ENCODE assay signal across 21 cellular contexts in the genomic region with DNA sequence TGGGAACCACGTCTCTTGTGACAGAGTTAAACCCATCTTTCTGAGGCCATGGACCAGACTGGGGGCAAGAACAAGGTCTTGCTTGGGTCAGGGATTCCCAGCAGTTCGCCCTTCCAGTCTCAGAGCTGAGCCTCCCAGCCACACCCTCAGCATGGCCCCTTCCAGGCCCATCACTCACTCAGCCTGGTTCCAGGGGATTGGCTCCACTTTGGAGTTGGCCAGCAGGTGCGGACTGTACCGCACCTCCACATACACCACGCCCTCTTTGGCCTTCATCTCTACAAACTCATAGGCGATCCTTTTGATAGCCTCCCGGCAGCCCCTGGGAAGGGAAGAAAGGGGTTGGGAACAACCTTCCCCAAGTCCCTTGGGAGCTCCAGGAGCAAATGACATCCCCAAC. TPM values are rescaled to one million over a fixed set of nuclear protein-coding genes. Genes with fewer than 3 reads are reported as not detected.
DNase-seq lines count a peak whose midpoint lies in the region; ATAC-seq lines count a peak whose summit lies in the region.
"Had no signal": no experiment of that assay in that cellular context is flagged by ENCODE, and none has a peak within 500 bp of the region (broad histone marks: within the 10 kb centered on the region; RNA-seq: fewer than 3 reads in every experiment).

No MANE protein-coding gene starts in this region.

- no peak overlapping the region for H3K4me3 Mint-ChIP-seq in activated T-helper 17 cell treated with anti-CD3 and anti-CD28 coated beads, Interleukin-2, amount 50 U/mL, for 72 hours
- no peak overlapping the region for H3K4me3 Mint-ChIP-seq in natural killer cell treated with Interleukin-12 subunit alpha and Interleukin-12 subunit beta and Interleukin-15 and Interleukin-18, amount 100 ng/mL, for 72 hours
- H3K4me3 Mint-ChIP-seq: CD4-positive, alpha-beta memory T cell had no signal

- intact Hi-C loops in Right ventricle myocardium inferior (cut with DNase I), result no loop called here
- intact Hi-C loops in left ventricle myocardium superior (cut with micrococcal nuclease), result no loop called here

- no peaks in the 10 kb centered on the region for H3K9me3 Mint-ChIP-seq in activated T-helper 17 cell treated with anti-CD3 and anti-CD28 coated beads, Interleukin-2, amount 50 U/mL, for 72 hours
- H3K9me3 Mint-ChIP-seq in natural killer cell treated with Interleukin-12 subunit alpha and Interleukin-12 subunit beta and Interleukin-15 and Interleukin-18, amount 100 ng/mL, for 72 hours, result no peaks in the 10 kb centered on the region
- H3K9me3 Mint-ChIP-seq: IgD-negative memory B cell had no signal

- H3K4me1 Mint-ChIP-seq in activated T-helper 17 cell treated with anti-CD3 and anti-CD28 coated beads, Interleukin-2, amount 50 U/mL, for 72 hours, result no peaks in the 10 kb centered on the region
- H3K4me1 Mint-ChIP-seq in natural killer cell treated with Interleukin-12 subunit alpha and Interleukin-12 subunit beta and Interleukin-15 and Interleukin-18, amount 100 ng/mL, for 72 hours (ENCODE audit: low read depth in 2 of 2), result peaks cover 0 to 2% of the 10 kb centered on the region in 2 donors

- H3K27ac Mint-ChIP-seq in activated T-helper 17 cell treated with anti-CD3 and anti-CD28 coated beads, Interleukin-2, amount 50 U/mL, for 72 hours, result peak overlapping the region; percentile 48
- peak overlapping the region in 1 of 2 donors; percentile 37 for H3K27ac Mint-ChIP-seq in natural killer cell treated with Interleukin-12 subunit alpha and Interleukin-12 subunit beta and Interleukin-15 and Interleukin-18, amount 100 ng/mL, for 72 hours

- H3K27me3 Mint-ChIP-seq in activated T-helper 17 cell treated with anti-CD3 and anti-CD28 coated beads, Interleukin-2, amount 50 U/mL, for 72 hours, result no peaks in the 10 kb centered on the region
- H3K27me3 Mint-ChIP-seq in natural killer cell treated with Interleukin-12 subunit alpha and Interleukin-12 subunit beta and Interleukin-15 and Interleukin-18, amount 100 ng/mL, for 72 hours, result no peaks in the 10 kb centered on the region
- H3K27me3 Mint-ChIP-seq: CD4-positive, alpha-beta memory T cell; IgD-negative memory B cell had no signal

- peaks cover 56% of the 10 kb centered on the region for H3K36me3 Mint-ChIP-seq in activated T-helper 17 cell treated with anti-CD3 and anti-CD28 coated beads, Interleukin-2, amount 50 U/mL, for 72 hours (ENCODE audit: low read depth)
- H3K36me3 Mint-ChIP-seq in natural killer cell treated with Interleukin-12 subunit alpha and Interleukin-12 subunit beta and Interleukin-15 and Interleukin-18, amount 100 ng/mL, for 72 hours, result no peaks in the 10 kb centered on the region

- ATAC-seq in Right ventricle myocardium inferior (no peak), left ventricle myocardium superior (no peak), GM19397 (IDR thresholded peaks at IDR 0.05; ENCODE audit: unreplicated experiment) (no peak)
- ATAC-seq in activated T-helper 17 cell treated with anti-CD3 and anti-CD28 coated beads, Interleukin-2, amount 50 U/mL, for 72 hours (replicated peaks), result no peak
- no peak for ATAC-seq in natural killer cell treated with Interleukin-12 subunit alpha and Interleukin-12 subunit beta and Interleukin-15 and Interleukin-18, amount 100 ng/mL, for 72 hours
- ATAC-seq: HCT116 had no signal

- DNase-seq in Right ventricle myocardium inferior (ENCODE audit: missing footprints) (peak; percentile 5), left ventricle myocardium superior (no peak), NCI-H345 (lab: John Stamatoyannopoulos, UW) (no peak)
- peak; percentile 51 for DNase-seq in natural killer cell treated with Interleukin-12 subunit alpha and Interleukin-12 subunit beta and Interleukin-15 and Interleukin-18, amount 100 ng/mL, for 72 hours (ENCODE audit: low spot score)
- DNase-seq in activated T-cell treated with anti-CD3 and anti-CD28 coated beads, Interleukin-2, amount 50 U/mL, for 1 hour, result no peak
- DNase-seq: C1 segment of cervical spinal cord; CD4-positive, alpha-beta memory T cell; COR-L47; EL; GF-D8; MM.1S; NCI-H1417; NCI-H1694; NCI-H2029 treated with DMSO at 0.1 percent for 48 hours; NCI-H526 treated with DMSO at 0.1 percent for 48 hours; RPMI8226; SIG-M5 had no signal

RNA-seq across cellular contexts. Expression of gene ADA, which starts 25.2 kb away (rescaled TPM):
- total RNA-seq in Right ventricle myocardium inferior (10.7 TPM), left ventricle myocardium superior (8.5 TPM)
- total RNA-seq in activated T-helper 17 cell treated with anti-CD3 and anti-CD28 coated beads, Interleukin-2, amount 50 U/mL, for 72 hours, result 10 to 100 TPM; 30.4 to 32.5 TPM
- 10 to 100 TPM; 31.9 to 42.7 TPM for total RNA-seq in natural killer cell treated with Interleukin-12 subunit alpha and Interleukin-12 subunit beta and Interleukin-15 and Interleukin-18, amount 100 ng/mL, for 72 hours

RNA-seq across cellular contexts. Expression of gene PKIG, which starts 43.9 kb away (rescaled TPM):
- total RNA-seq in Right ventricle myocardium inferior (206 TPM), left ventricle myocardium superior (195 TPM)
- total RNA-seq in activated T-helper 17 cell treated with anti-CD3 and anti-CD28 coated beads, Interleukin-2, amount 50 U/mL, for 72 hours, result 10 to 100 TPM in 1 of 2 donors, 1 to 10 TPM in 1; 4.4 to 11.9 TPM
- total RNA-seq in natural killer cell treated with Interleukin-12 subunit alpha and Interleukin-12 subunit beta and Interleukin-15 and Interleukin-18, amount 100 ng/mL, for 72 hours, result 1 to 10 TPM; 2.4 to 3.4 TPM

Comparison
In these comparisons a context has a peak if more than half of its experiments do, and no peak if none do; other contexts are left out.
1. DNase-seq: peak in Right ventricle myocardium inferior (single experiment) and natural killer cell treated with Interleukin-12 subunit alpha and Interleukin-12 subunit beta and Interleukin-15 and Interleukin-18, amount 100 ng/mL, for 72 hours (single experiment); none in left ventricle myocardium superior (single experiment), NCI-H345 (single experiment) and activated T-cell treated with anti-CD3 and anti-CD28 coated beads, Interleukin-2, amount 50 U/mL, for 1 hour (single experiment).
2. RNA of gene PKIG, which starts 43.9 kb away (total RNA-seq): 206 TPM in Right ventricle myocardium inferior (single experiment) and 195 TPM in left ventricle myocardium superior (single experiment); 4.4 to 11.9 TPM in activated T-helper 17 cell treated with anti-CD3 and anti-CD28 coated beads, Interleukin-2, amount 50 U/mL, for 72 hours and 2.4 to 3.4 TPM in natural killer cell treated with Interleukin-12 subunit alpha and Interleukin-12 subunit beta and Interleukin-15 and Interleukin-18, amount 100 ng/mL, for 72 hours; every median in the first group is over 10 times any median in the second.